Comparison of ENCODE assay signal across 8 cellular contexts in genomic region chr16:67968440-67969285, GRCh38. TPM values are rescaled to one million over a fixed set of nuclear protein-coding genes. Genes with fewer than 3 reads are reported as not detected.
A peak's percentile ranks its signal among the peaks of the same experiment; 100 is the strongest.
DNase-seq lines count a peak whose midpoint lies in the region; ATAC-seq and TF ChIP-seq lines count a peak whose summit lies in the region.

Gene SLC12A4 (minus strand): TSS chr16:67968637. CDS start chr16:67968553, 84 bp downstream.

- H3K4me3 Mint-ChIP-seq in nephron progenitor cell = peak within 1 kb of the TSS; percentile 98
- H3K4me3 Mint-ChIP-seq in stimulated activated naive CD8-positive, alpha-beta T cell treated with anti-CD3 and anti-CD28 coated beads, Interleukin-15, amount 100 ng/mL, for 72 hours = peak within 1 kb of the TSS; percentile 99

- H3K4me3 ChIP-seq in BE2C (ENCODE audit: low read depth, low read length) (peak within 1 kb of the TSS; percentile 59), fibroblast of the aortic adventitia (ENCODE audit: low read depth, low read length) (peak within 1 kb of the TSS; percentile 89)

- peak; percentile 78 for ATAC-seq in GM19328 (IDR thresholded peaks at IDR 0.05; ENCODE audit: unreplicated experiment)
- ATAC-seq in HG03469 (IDR thresholded peaks at IDR 0.05; ENCODE audit: unreplicated experiment) = peak; percentile 61
- peak; percentile 94 for ATAC-seq in stimulated activated naive CD8-positive, alpha-beta T cell treated with anti-CD3 and anti-CD28 coated beads, Interleukin-15, amount 100 ng/mL, for 72 hours

- no peaks in the 10 kb centered on the region for H3K9me3 ChIP-seq in BE2C

- peak within 1 kb of the TSS; percentile 83 for H3K27ac Mint-ChIP-seq in nephron progenitor cell
- peak within 1 kb of the TSS; percentile 97 to 98 for H3K27ac Mint-ChIP-seq in stimulated activated naive CD8-positive, alpha-beta T cell treated with anti-CD3 and anti-CD28 coated beads, Interleukin-15, amount 100 ng/mL, for 72 hours

- no peak for TF ChIP-seq CTCF in BE2C (IDR thresholded peaks at IDR 0.05; ENCODE audit: low read depth, low read length)
- peak; percentile 10 for TF ChIP-seq CTCF in fibroblast of the aortic adventitia (IDR thresholded peaks at IDR 0.05; ENCODE audit: insufficient read depth, low read length)
- TF ChIP-seq CTCF in nephron progenitor cell (IDR thresholded peaks at IDR 0.05) = no peak

- peaks cover 60% of the 10 kb centered on the region for H3K4me1 Mint-ChIP-seq in nephron progenitor cell
- H3K4me1 Mint-ChIP-seq in stimulated activated naive CD8-positive, alpha-beta T cell treated with anti-CD3 and anti-CD28 coated beads, Interleukin-15, amount 100 ng/mL, for 72 hours = peaks cover 37% of the 10 kb centered on the region

- H3K36me3 ChIP-seq in BE2C = no peaks in the 10 kb centered on the region

- no peaks in the 10 kb centered on the region for H3K27me3 ChIP-seq in BE2C

- H3K36me3 Mint-ChIP-seq in nephron progenitor cell (ENCODE audit: low read depth) = no peaks in the 10 kb centered on the region

- peaks cover 15% of the 10 kb centered on the region for H3K27me3 Mint-ChIP-seq in nephron progenitor cell (ENCODE audit: low read depth, poor library complexity)
- no peaks in the 10 kb centered on the region for H3K27me3 Mint-ChIP-seq in stimulated activated naive CD8-positive, alpha-beta T cell treated with anti-CD3 and anti-CD28 coated beads, Interleukin-15, amount 100 ng/mL, for 72 hours

- H3K9me3 Mint-ChIP-seq in nephron progenitor cell = no peaks in the 10 kb centered on the region
- no peaks in the 10 kb centered on the region for H3K9me3 Mint-ChIP-seq in stimulated activated naive CD8-positive, alpha-beta T cell treated with anti-CD3 and anti-CD28 coated beads, Interleukin-15, amount 100 ng/mL, for 72 hours

- DNase-seq in BE2C (peak; percentile 91), RPMI8226 (peak; percentile 87), fibroblast of the aortic adventitia (ENCODE audit: low read depth) (peak; percentile 57), nephron progenitor cell (peak; percentile 89)
- DNase-seq in activated effector memory CD4-positive, alpha-beta T cell treated with Interleukin-2 at 50 U/mL for 16 hours = peak; percentile 78
- DNase-seq in stimulated activated naive CD8-positive, alpha-beta T cell treated with anti-CD3 and anti-CD28 coated beads, Interleukin-15, amount 100 ng/mL, for 72 hours = peak; percentile 93 to 95

- no peaks in the 10 kb centered on the region; the same call in 1 of the 2 replicates for H3K4me1 ChIP-seq in BE2C

RNA-seq across cellular contexts. Expression of gene SLC12A4, which starts in this region (rescaled TPM):
- polyA plus RNA-seq in BE2C (2012; ENCODE audit: insufficient read depth, insufficient read length, low read depth) = 9.1 TPM
- 32.1 and 65.6 TPM in 2 replicates for total RNA-seq in fibroblast of the aortic adventitia (ENCODE audit: low replicate concordance)

Comparison
In these comparisons a context has a peak if more than half of its experiments do, and no peak if none do; other contexts are left out.
1. Peak in every context shown above with its lines: DNase-seq, ATAC-seq and H3K4me3 ChIP-seq.